In the genomic region with DNA sequence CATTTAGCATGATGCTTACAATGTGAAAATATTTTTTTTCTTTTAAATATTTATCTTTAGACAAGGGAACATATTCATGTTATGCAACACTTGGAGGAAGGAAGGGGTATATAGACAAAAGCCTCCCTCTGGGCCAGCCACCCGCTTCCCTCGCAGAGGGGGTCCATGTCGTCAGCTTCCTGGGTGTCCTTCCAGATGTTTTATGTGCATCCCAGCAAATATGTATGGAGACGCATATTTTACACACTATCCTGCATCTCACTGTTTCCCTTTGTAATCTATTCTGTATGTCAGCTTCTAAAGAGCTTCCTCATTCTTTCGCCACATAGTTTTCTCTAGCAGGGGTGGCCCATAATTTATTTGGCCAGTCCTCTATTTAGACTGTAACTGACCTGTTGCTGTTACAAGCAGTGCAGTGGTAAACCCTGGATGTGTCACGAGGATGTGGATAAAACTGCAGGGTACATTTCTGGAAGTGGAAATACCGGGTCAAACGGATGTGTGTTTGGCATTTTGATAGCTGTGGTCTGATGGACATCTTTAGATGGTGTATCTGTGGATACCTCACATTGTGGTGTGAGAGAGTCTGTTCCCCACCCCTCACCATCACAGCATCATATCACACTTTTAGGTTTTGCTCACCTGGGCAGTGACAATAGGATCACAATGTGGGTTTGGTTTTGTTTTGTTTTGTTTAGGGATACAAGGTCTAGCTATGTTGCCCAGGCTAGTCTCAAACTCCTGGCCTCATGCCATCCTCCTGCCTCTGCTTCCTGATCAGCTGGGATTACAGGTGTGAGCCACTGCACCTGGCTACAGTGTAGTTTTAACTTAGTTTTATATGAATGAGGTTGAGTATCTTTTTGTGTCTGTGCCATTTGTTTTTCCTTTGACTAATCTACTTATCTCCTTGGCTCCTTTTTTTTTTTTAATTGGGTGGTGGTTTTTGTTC, we compare ENCODE assay signal across 12 cellular contexts. TPM values are rescaled to one million over a fixed set of nuclear protein-coding genes. Genes with fewer than 3 reads are reported as not detected.
DNase-seq lines count a peak whose midpoint lies in the region; FAIRE-seq and TF ChIP-seq lines count a peak whose summit lies in the region.
"Had no signal": no experiment of that assay in that cellular context is flagged by ENCODE, and none has a peak within 500 bp of the region (broad histone marks: within the 10 kb centered on the region; RNA-seq: fewer than 3 reads in every experiment).

No MANE protein-coding gene starts in this region.

- H3K36me3 ChIP-seq in small intestine (ENCODE audit: control insufficient read depth in 2 of 2, insufficient read depth in 2 of 2, low read length in 2 of 2) (no peaks in the 10 kb centered on the region), tibial nerve (peaks cover 0 to 3% (median 0%) of the 10 kb centered on the region in 3 donors)

- H3K9me3 ChIP-seq in small intestine (ENCODE audit: control insufficient read depth, low read depth) (no peaks in the 10 kb centered on the region), tibial nerve (peaks cover 0 to 3% (median 0%) of the 10 kb centered on the region in 4 donors)

- FAIRE-seq in small intestine (lab: Jason Lieb, UNC): no peak
- FAIRE-seq: GM18507, K562 had no signal

- H3K27me3 ChIP-seq in small intestine (ENCODE audit: control insufficient read depth in 2 of 2, insufficient read depth in 2 of 2, low read length in 2 of 2): no peaks in the 10 kb centered on the region
- no peaks in the 10 kb centered on the region for H3K27me3 ChIP-seq in tibial nerve

- TF ChIP-seq CTCF in choroid plexus epithelial cell (conservative IDR thresholded peaks at IDR 0.05; ENCODE audit: low read depth, low read length): no peak
- TF ChIP-seq CTCF in tibial nerve (IDR thresholded peaks at IDR 0.05): no peak

- 46 to 56% (median 52%) methylated on average over 8 of the region's 8 CpGs for WGBS in small intestine, 3 donors
- 46 to 50% methylated on average over 8 of the region's 8 CpGs for WGBS in tibial nerve, 2 donors

- DNase-seq in activated gamma-delta T cell treated with Interleukin-2 at 50 U/mL for 16 hours (peak; percentile 0), activated gamma-delta T cell (lab: John Stamatoyannopoulos, UW) (no peak), NCI-H2196 (lab: John Stamatoyannopoulos, UW; ENCODE audit: unreplicated experiment) (peak; percentile 54), choroid plexus epithelial cell (ENCODE audit: low read depth) (peak; percentile 47), small intestine (peak; percentile 60), AG08395 (ENCODE audit: low spot score) (no peak), tibial nerve (ENCODE audit: low spot score in 2 of 2) (no peak), foreskin melanocyte (no peak)
- DNase-seq: NCI-H2107; stimulated activated CD8-positive, alpha-beta memory T cell treated with anti-CD3 and anti-CD28 coated beads, Interleukin-4, amount 100 ng/mL, for 48 hours had no signal

- TF ChIP-seq POLR2A in tibial nerve (IDR thresholded peaks at IDR 0.05): no peak

- H3K27ac ChIP-seq in small intestine (ENCODE audit: low read depth in 1 of 2, low read length in 1 of 2): no peak overlapping the region
- H3K27ac ChIP-seq in tibial nerve: peak overlapping the region in 1 of 4 donors; percentile 43

- no peak for TF ChIP-seq EP300 in tibial nerve (IDR thresholded peaks at IDR 0.05)

- H3K4me3 ChIP-seq in choroid plexus epithelial cell (ENCODE audit: low read depth, low read length) (no peak overlapping the region), small intestine (ENCODE audit: low read depth in 1 of 2, low read length in 2 of 2) (no peak overlapping the region), tibial nerve (no peak overlapping the region)
- H3K4me3 ChIP-seq: K562 had no signal

- peaks cover 0 to 2% of the 10 kb centered on the region in 2 donors for H3K4me1 ChIP-seq in small intestine (ENCODE audit: control insufficient read depth in 2 of 2, insufficient read depth in 1 of 2, low read depth in 1 of 2, low read length in 1 of 2)
- H3K4me1 ChIP-seq in tibial nerve: peaks cover 0 to 34% (median 0%) of the 10 kb centered on the region in 4 donors

RNA-seq across cellular contexts. Expression of a gene that starts 31.6 kb away (rescaled TPM):
- polyA plus RNA-seq in small intestine: 1 to 10 TPM; 1.6 to 7.5 (median 3.4) TPM
- total RNA-seq in tibial nerve: 1 to 10 TPM; 1.3 to 3.3 (median 1.9) TPM

Comparison
In these comparisons a context has a peak if more than half of its experiments do, and no peak if none do; other contexts are left out.
1. DNase-seq: peak in activated gamma-delta T cell treated with Interleukin-2 at 50 U/mL for 16 hours (single experiment), NCI-H2196 (single experiment), choroid plexus epithelial cell (single experiment) and small intestine (single experiment); none in activated gamma-delta T cell (single experiment), AG08395 (single experiment), tibial nerve (0 of 2) and foreskin melanocyte (single experiment).